ENCODE assay signal across 20 cellular contexts in genomic region chr22:22897947-22898346, GRCh38. TPM values are rescaled to one million over a fixed set of nuclear protein-coding genes. Genes with fewer than 3 reads are reported as not detected.
"Had no signal": no experiment of that assay in that cellular context is flagged by ENCODE, and none has a peak within 500 bp of the region (broad histone marks: within the 10 kb centered on the region; RNA-seq: fewer than 3 reads in every experiment).

No MANE protein-coding gene starts in this region.

- H2AFZ ChIP-seq: neural progenitor cell had no signal

- H3K9ac ChIP-seq: neural progenitor cell had no signal

- H3K27ac ChIP-seq: dorsolateral prefrontal cortex, esophagus muscularis mucosa, gastroesophageal sphincter, neural progenitor cell, thoracic aorta, vagina had no signal

- H3K27me3 ChIP-seq: vagina had no signal

- H3K4me1 ChIP-seq: esophagus muscularis mucosa, gastroesophageal sphincter, neural progenitor cell, vagina had no signal

- ATAC-seq: activated CD4-positive, CD25-positive, alpha-beta regulatory T cell treated with anti-CD3 and anti-CD28 coated beads, Interleukin-2, amount 50 U/mL, for 24 hours; activated CD8-positive, alpha-beta memory T cell treated with anti-CD3 and anti-CD28 coated beads, Interleukin-2, amount 10 ng/mL, durations not matched to agents 7 days and 5 days; activated CD8-positive, alpha-beta T cell treated with anti-CD3 and anti-CD28 coated beads for 36 hours; activated naive CD4-positive, alpha-beta T cell treated with anti-CD3 and anti-CD28 coated beads, Interleukin-2, amount 50 U/mL, for 72 hours; gastroesophageal sphincter had no signal

- H3K4me2 ChIP-seq: neural progenitor cell had no signal

- H3K9me3 ChIP-seq: esophagus muscularis mucosa, gastroesophageal sphincter, thoracic aorta, vagina had no signal

- FAIRE-seq: astrocyte, colon, islet of Langerhans had no signal

- DNase-seq: activated CD4-positive, alpha-beta T cell treated with anti-CD3 and anti-CD28 coated beads, Interleukin-2, amount 10 ng/mL, durations not matched to agents 24 days and 14 days; activated CD8-positive, alpha-beta memory T cell treated with anti-CD3 and anti-CD28 coated beads, Interleukin-2, amount 10 ng/mL, durations not matched to agents 7 days and 5 days; activated CD8-positive, alpha-beta T cell treated with anti-CD3 and anti-CD28 coated beads for 36 hours; activated T-cell treated with anti-CD3 and anti-CD28 coated beads for 4 hours; central memory CD4-positive, alpha-beta T cell; hypothalamus; stimulated activated CD4-positive, alpha-beta T cell treated with anti-CD3 and anti-CD28 coated beads, Interleukin-4, amount 100 ng/mL, for 24 hours; stimulated activated naive CD4-positive, alpha-beta T cell treated with Interleukin-2 at 50 U/mL for 16 hours had no signal

- H3K36me3 ChIP-seq: esophagus muscularis mucosa, gastroesophageal sphincter, neural progenitor cell, thoracic aorta, vagina had no signal

- H3K4me3 ChIP-seq: dorsolateral prefrontal cortex, esophagus muscularis mucosa, gastroesophageal sphincter, neural progenitor cell, thoracic aorta, vagina had no signal

RNA-seq across cellular contexts. Expression of gene IGLL5, which starts 10.3 kb away (rescaled TPM):
- total RNA-seq: activated CD4-positive, alpha-beta T cell treated with anti-CD3 and anti-CD28 coated beads, Interleukin-2, amount 10 ng/mL, durations not matched to agents 24 days and 14 days; activated CD8-positive, alpha-beta memory T cell treated with anti-CD3 and anti-CD28 coated beads, Interleukin-2, amount 10 ng/mL, durations not matched to agents 7 days and 5 days; activated CD8-positive, alpha-beta T cell treated with anti-CD3 and anti-CD28 coated beads for 36 hours; activated naive CD4-positive, alpha-beta T cell treated with anti-CD3 and anti-CD28 coated beads, Interleukin-2, amount 50 U/mL, for 72 hours; astrocyte; T-helper 2 cell treated with Interferon-gamma antibody and Interleukin-4, amounts not matched to agents 100 ng/mL and 5 ng/mL, for 36 hours had no signal
